Comparison of ENCODE assay signal across 8 cellular contexts in genomic region chr1:220879509-220880366, GRCh38. TPM values are rescaled to one million over a fixed set of nuclear protein-coding genes. Genes with fewer than 3 reads are reported as not detected.
DNase-seq lines count a peak whose midpoint lies in the region; ATAC-seq and TF ChIP-seq lines count a peak whose summit lies in the region.

No MANE protein-coding gene starts in this region.

- peaks cover 27% of the 10 kb centered on the region for H3K36me3 Mint-ChIP-seq in activated T-helper 2 cell treated with anti-CD3 and anti-CD28 coated beads, Interferon-gamma antibody, Interleukin-2, Interleukin-4, amounts not matched to agents 10 μg/mL and 5 μg/mL and 100 μg/mL, durations not matched to agents 14 hours and 24 hours and 36 hours (ENCODE audit: low read depth)

- peak overlapping the region; percentile 33 for H3K27ac Mint-ChIP-seq in activated T-helper 2 cell treated with anti-CD3 and anti-CD28 coated beads, Interferon-gamma antibody, Interleukin-2, Interleukin-4, amounts not matched to agents 10 μg/mL and 5 μg/mL and 100 μg/mL, durations not matched to agents 14 hours and 24 hours and 36 hours

- no peaks in the 10 kb centered on the region for H3K36me3 ChIP-seq in KMS-11 (ENCODE audit: insufficient read depth)
- peaks cover 6 to 34% of the 10 kb centered on the region in 2 donors for H3K36me3 ChIP-seq in psoas muscle (ENCODE audit: insufficient read depth in 1 of 2, low read depth in 1 of 2)

- H3K27me3 Mint-ChIP-seq in activated T-helper 2 cell treated with anti-CD3 and anti-CD28 coated beads, Interferon-gamma antibody, Interleukin-2, Interleukin-4, amounts not matched to agents 10 μg/mL and 5 μg/mL and 100 μg/mL, durations not matched to agents 14 hours and 24 hours and 36 hours (ENCODE audit: low read depth), result peaks cover 68% of the 10 kb centered on the region

- H3K4me3 ChIP-seq in KMS-11 (IDR thresholded peaks at IDR 0.05; ENCODE audit: insufficient read depth, low read depth, low read length) (peak overlapping the region; percentile 77), psoas muscle (peak overlapping the region; percentile 100)

- H3K4me2 ChIP-seq in KMS-11, result peak overlapping the region; percentile 89

- no peak for TF ChIP-seq CTCF in KMS-11 (conservative IDR thresholded peaks at IDR 0.05; ENCODE audit: low read depth, low read length)
- TF ChIP-seq CTCF in psoas muscle (IDR thresholded peaks at IDR 0.05), result no peak

- H3K4me1 ChIP-seq in KMS-11 (ENCODE audit: low read depth, poor library complexity, severe bottlenecking) (peaks cover 16% of the 10 kb centered on the region), psoas muscle (peaks cover 7% of the 10 kb centered on the region)

- peak overlapping the region; percentile 84 for H3K27ac ChIP-seq in KMS-11
- H3K27ac ChIP-seq in psoas muscle, result peak overlapping the region; percentile 90

- peak overlapping the region; percentile 81 for H3K9ac ChIP-seq in KMS-11

- ATAC-seq in GM21390 (IDR thresholded peaks at IDR 0.05; ENCODE audit: unreplicated experiment) (peak; percentile 53), left ventricle myocardium superior (peak; percentile 76), psoas muscle (peak; percentile 63 to 80 (median 74))

- H3K4me3 Mint-ChIP-seq in activated T-helper 2 cell treated with anti-CD3 and anti-CD28 coated beads, Interferon-gamma antibody, Interleukin-2, Interleukin-4, amounts not matched to agents 10 μg/mL and 5 μg/mL and 100 μg/mL, durations not matched to agents 14 hours and 24 hours and 36 hours (ENCODE audit: low read depth), result peak overlapping the region; percentile 85

- H4K20me1 ChIP-seq in KMS-11 (ENCODE audit: insufficient read depth), result no peaks in the 10 kb centered on the region

- intact Hi-C loops in activated T-helper 2 cell treated with anti-CD3 and anti-CD28 coated beads, Interferon-gamma antibody, Interleukin-2, Interleukin-4, amounts not matched to agents 10 μg/mL and 5 μg/mL and 100 μg/mL, durations not matched to agents 14 hours and 24 hours and 36 hours (cut with micrococcal nuclease), result loop anchor here (1.0 to 10.0 kb wide), 6 partner anchors 13 to 1735 kb away; partner anchors contain the start of gene MIA3
- intact Hi-C loops in left ventricle myocardium superior (cut with micrococcal nuclease) (loop anchor here (10.0 kb wide), 1 partner anchor 65 kb away; no protein-coding TSS in a partner anchor), psoas muscle (cut with DNase I) (loop anchor here (2.0 to 10.0 kb wide), 3 partner anchors 153 to 1575 kb away; no protein-coding TSS in a partner anchor)

- peak; percentile 23 to 41 for DNase-seq in NCI-H2081 (lab: John Stamatoyannopoulos, UW)
- no peak for DNase-seq in NCI-H2081 treated with DMSO at 0.1 percent for 48 hours (lab: John Stamatoyannopoulos, UW)
- no peak for DNase-seq in activated T-helper 2 cell treated with anti-CD3 and anti-CD28 coated beads, Interferon-gamma antibody, Interleukin-2, Interleukin-4, amounts not matched to agents 10 μg/mL and 5 μg/mL and 100 μg/mL, durations not matched to agents 14 hours and 24 hours and 36 hours (ENCODE audit: low spot score)
- peak; percentile 81 for DNase-seq in left ventricle myocardium superior
- peak; percentile 75 to 77 for DNase-seq in psoas muscle
- DNase-seq in mucosa of gallbladder (ENCODE audit: low spot score), result no peak

- H3K9me3 Mint-ChIP-seq in activated T-helper 2 cell treated with anti-CD3 and anti-CD28 coated beads, Interferon-gamma antibody, Interleukin-2, Interleukin-4, amounts not matched to agents 10 μg/mL and 5 μg/mL and 100 μg/mL, durations not matched to agents 14 hours and 24 hours and 36 hours, result no peaks in the 10 kb centered on the region

- peaks cover 31% of the 10 kb centered on the region for H3K4me1 Mint-ChIP-seq in activated T-helper 2 cell treated with anti-CD3 and anti-CD28 coated beads, Interferon-gamma antibody, Interleukin-2, Interleukin-4, amounts not matched to agents 10 μg/mL and 5 μg/mL and 100 μg/mL, durations not matched to agents 14 hours and 24 hours and 36 hours (ENCODE audit: low read depth)

- WGBS in psoas muscle, 3 donors, result 1 to 2% (median 1%) methylated on average over 67 to 94 of the region's 94 CpGs

- H3K79me2 ChIP-seq in KMS-11 (ENCODE audit: insufficient read depth, low read depth), result peaks cover 12% of the 10 kb centered on the region; the same call in 1 of the 2 replicates

- H3K9me3 ChIP-seq in psoas muscle, result no peaks in the 10 kb centered on the region

- H2AFZ ChIP-seq in KMS-11 (ENCODE audit: low read depth), result peak overlapping the region; percentile 99

- H3K27me3 ChIP-seq in KMS-11 (ENCODE audit: insufficient read depth, low read depth) (no peaks in the 10 kb centered on the region), psoas muscle (ENCODE audit: insufficient read depth in 3 of 3, low read length in 2 of 3) (no peaks in the 10 kb centered on the region)

RNA-seq across cellular contexts. Expression of gene HLX, which starts 0.5 kb away (rescaled TPM):
- 8.2 and 10.4 TPM in 2 replicates for total RNA-seq in activated T-helper 2 cell treated with anti-CD3 and anti-CD28 coated beads, Interferon-gamma antibody, Interleukin-2, Interleukin-4, amounts not matched to agents 10 μg/mL and 5 μg/mL and 100 μg/mL, durations not matched to agents 14 hours and 24 hours and 36 hours
- total RNA-seq in left ventricle myocardium superior (4.0 TPM), psoas muscle (10 to 100 TPM in 1 of 4 donors, 1 to 10 TPM in 3; 4.1 to 11.6 (median 7.3) TPM), mucosa of gallbladder (9.8 TPM)
- 1 to 10 TPM; 3.2 to 4.3 (median 4.1) TPM for polyA plus RNA-seq in psoas muscle

Comparison
In these comparisons a context has a peak if more than half of its experiments do, and no peak if none do; other contexts are left out.
1. DNase-seq: peak in NCI-H2081 (2 of 2), left ventricle myocardium superior (single experiment) and psoas muscle (2 of 2); none in NCI-H2081 treated with DMSO at 0.1 percent for 48 hours (single experiment), activated T-helper 2 cell treated with anti-CD3 and anti-CD28 coated beads, Interferon-gamma antibody, Interleukin-2, Interleukin-4, amounts not matched to agents 10 μg/mL and 5 μg/mL and 100 μg/mL, durations not matched to agents 14 hours and 24 hours and 36 hours (single experiment) and mucosa of gallbladder (single experiment).
2. Peak in every context shown above with its lines, with median percentiles within 50 percentile points of each other: ATAC-seq.